Comparison of ENCODE assay signal across 8 cellular contexts in genomic region chr15:101724675-101725005, GRCh38. TPM values are rescaled to one million over a fixed set of nuclear protein-coding genes. Genes with fewer than 3 reads are reported as not detected.
DNase-seq lines count a peak whose midpoint lies in the region; TF ChIP-seq lines count a peak whose summit lies in the region.

No MANE protein-coding gene starts in this region.

- TF ChIP-seq CTCF in liver (IDR thresholded peaks at IDR 0.05; ENCODE audit: low read depth, low read length, missing input control) (no peak), suprapubic skin (IDR thresholded peaks at IDR 0.05) (no peak)

- H3K36me3 Mint-ChIP-seq in activated CD4-positive, alpha-beta T cell treated with anti-CD3 and anti-CD28 coated beads, Interleukin-2, amount 10 ng/mL, durations not matched to agents 24 days and 14 days (ENCODE audit: low read depth): peaks cover 26% of the 10 kb centered on the region
- peaks cover 24% of the 10 kb centered on the region for H3K36me3 Mint-ChIP-seq in activated T-helper 1 cell treated with anti-CD3 and anti-CD28 coated beads, Interleukin-12 subunit alpha, Interleukin-12 subunit beta, Interleukin-2, Interleukin-4 antibody, amounts not matched to agents 30 ng/mL and 10 ng/mL and 1 ng/mL, durations not matched to agents 14 hours and 24 hours and 36 hours (ENCODE audit: low read depth)

- TF ChIP-seq RAD21 in liver (IDR thresholded peaks at IDR 0.05): no peak

- H3K27me3 Mint-ChIP-seq in activated CD4-positive, alpha-beta T cell treated with anti-CD3 and anti-CD28 coated beads, Interleukin-2, amount 10 ng/mL, durations not matched to agents 24 days and 14 days: no peaks in the 10 kb centered on the region
- H3K27me3 Mint-ChIP-seq in activated T-helper 1 cell treated with anti-CD3 and anti-CD28 coated beads, Interleukin-12 subunit alpha, Interleukin-12 subunit beta, Interleukin-2, Interleukin-4 antibody, amounts not matched to agents 30 ng/mL and 10 ng/mL and 1 ng/mL, durations not matched to agents 14 hours and 24 hours and 36 hours (ENCODE audit: insufficient read depth): peaks cover 3% of the 10 kb centered on the region

- TF ChIP-seq POLR2A in suprapubic skin (IDR thresholded peaks at IDR 0.05): no peak

- no peak overlapping the region for H3K9ac ChIP-seq in liver (ENCODE audit: low read depth in 1 of 2, low read length in 2 of 2)

- H3K4me1 ChIP-seq in liver (ENCODE audit: control insufficient read depth in 4 of 4, insufficient read depth in 4 of 4, low read length in 3 of 4) (peaks cover 0 to 12% (median 9%) of the 10 kb centered on the region in 4 donors), suprapubic skin (peaks cover 13% of the 10 kb centered on the region)

- TF ChIP-seq EP300 in suprapubic skin (IDR thresholded peaks at IDR 0.05): no peak

- intact Hi-C loops in activated CD4-positive, alpha-beta T cell treated with anti-CD3 and anti-CD28 coated beads, Interleukin-2, amount 10 ng/mL, durations not matched to agents 24 days and 14 days (cut with micrococcal nuclease): loop anchor here (1.0 to 5.0 kb wide), 5 partner anchors 14 to 1127 kb away; partner anchors contain the start of genes SNRPA1 and TM2D3
- intact Hi-C loops in activated T-helper 1 cell treated with anti-CD3 and anti-CD28 coated beads, Interleukin-12 subunit alpha, Interleukin-12 subunit beta, Interleukin-2, Interleukin-4 antibody, amounts not matched to agents 30 ng/mL and 10 ng/mL and 1 ng/mL, durations not matched to agents 14 hours and 24 hours and 36 hours (cut with micrococcal nuclease): loop anchor here (1.0 to 5.0 kb wide), 5 partner anchors 16 to 1122 kb away; partner anchors contain the start of genes ASB7, LINS1 and SELENOS

- H3K27me3 ChIP-seq in liver (ENCODE audit: control insufficient read depth in 4 of 4, insufficient read depth in 4 of 4, low read length in 3 of 4) (no peaks in the 10 kb centered on the region), suprapubic skin (no peaks in the 10 kb centered on the region)

- H3K27ac ChIP-seq in liver (ENCODE audit: low read depth in 1 of 2, low read length in 2 of 2) (no peak overlapping the region), suprapubic skin (no peak overlapping the region)

- H3K9me3 ChIP-seq in liver (ENCODE audit: control insufficient read depth in 4 of 4, low read length in 3 of 4): no peaks in the 10 kb centered on the region
- no peaks in the 10 kb centered on the region for H3K9me3 ChIP-seq in suprapubic skin

- H3K27ac Mint-ChIP-seq in activated CD4-positive, alpha-beta T cell treated with anti-CD3 and anti-CD28 coated beads, Interleukin-2, amount 10 ng/mL, durations not matched to agents 24 days and 14 days: peak overlapping the region; percentile 15
- no peak overlapping the region for H3K27ac Mint-ChIP-seq in activated T-helper 1 cell treated with anti-CD3 and anti-CD28 coated beads, Interleukin-12 subunit alpha, Interleukin-12 subunit beta, Interleukin-2, Interleukin-4 antibody, amounts not matched to agents 30 ng/mL and 10 ng/mL and 1 ng/mL, durations not matched to agents 14 hours and 24 hours and 36 hours

- DNase-seq in activated CD4-positive, alpha-beta T cell treated with anti-CD3 and anti-CD28 coated beads, Interleukin-2, amount 10 ng/mL, durations not matched to agents 24 days and 14 days: no peak
- no peak for DNase-seq in activated CD4-positive, alpha-beta T cell treated with anti-CD3 and anti-CD28 coated beads for 4 hours
- DNase-seq in activated T-helper 1 cell treated with anti-CD3 and anti-CD28 coated beads, Interleukin-12 subunit alpha, Interleukin-12 subunit beta, Interleukin-2, Interleukin-4 antibody, amounts not matched to agents 30 ng/mL and 10 ng/mL and 1 ng/mL, durations not matched to agents 14 hours and 24 hours and 36 hours (ENCODE audit: low spot score): no peak
- no peak for DNase-seq in suprapubic skin (ENCODE audit: low spot score in 2 of 2)
- DNase-seq in hepatic stellate cell (ENCODE audit: low spot score): no peak
- no peak for DNase-seq in NCI-H2081 (lab: John Stamatoyannopoulos, UW)
- no peak for DNase-seq in germinal center (ENCODE audit: low spot score)

- H3K4me3 Mint-ChIP-seq in activated CD4-positive, alpha-beta T cell treated with anti-CD3 and anti-CD28 coated beads, Interleukin-2, amount 10 ng/mL, durations not matched to agents 24 days and 14 days: peak overlapping the region; percentile 12
- H3K4me3 Mint-ChIP-seq in activated T-helper 1 cell treated with anti-CD3 and anti-CD28 coated beads, Interleukin-12 subunit alpha, Interleukin-12 subunit beta, Interleukin-2, Interleukin-4 antibody, amounts not matched to agents 30 ng/mL and 10 ng/mL and 1 ng/mL, durations not matched to agents 14 hours and 24 hours and 36 hours: peak overlapping the region; percentile 49

- 30% methylated on average over 8 of the region's 8 CpGs for whole genome bisulfite sequencing in liver
- WGBS in suprapubic skin: 37% methylated on average over 7 of the region's 8 CpGs

- peaks cover 12% of the 10 kb centered on the region for H3K4me1 Mint-ChIP-seq in activated CD4-positive, alpha-beta T cell treated with anti-CD3 and anti-CD28 coated beads, Interleukin-2, amount 10 ng/mL, durations not matched to agents 24 days and 14 days
- H3K4me1 Mint-ChIP-seq in activated T-helper 1 cell treated with anti-CD3 and anti-CD28 coated beads, Interleukin-12 subunit alpha, Interleukin-12 subunit beta, Interleukin-2, Interleukin-4 antibody, amounts not matched to agents 30 ng/mL and 10 ng/mL and 1 ng/mL, durations not matched to agents 14 hours and 24 hours and 36 hours (ENCODE audit: low read depth): peaks cover 24% of the 10 kb centered on the region

- peaks cover 0 to 15% (median 12%) of the 10 kb centered on the region in 4 donors for H3K36me3 ChIP-seq in liver (ENCODE audit: control insufficient read depth in 4 of 4, insufficient read depth in 3 of 4, low read depth in 1 of 4, low read length in 3 of 4)
- H3K36me3 ChIP-seq in suprapubic skin: peaks cover 19% of the 10 kb centered on the region

- peaks cover 8% of the 10 kb centered on the region for H3K9me3 Mint-ChIP-seq in activated CD4-positive, alpha-beta T cell treated with anti-CD3 and anti-CD28 coated beads, Interleukin-2, amount 10 ng/mL, durations not matched to agents 24 days and 14 days
- H3K9me3 Mint-ChIP-seq in activated T-helper 1 cell treated with anti-CD3 and anti-CD28 coated beads, Interleukin-12 subunit alpha, Interleukin-12 subunit beta, Interleukin-2, Interleukin-4 antibody, amounts not matched to agents 30 ng/mL and 10 ng/mL and 1 ng/mL, durations not matched to agents 14 hours and 24 hours and 36 hours: peaks cover 6% of the 10 kb centered on the region

- H3K4me3 ChIP-seq in liver (ENCODE audit: low read depth in 1 of 3, low read length in 3 of 3) (peak overlapping the region in 2 of 3 donors; percentile 14 to 42), suprapubic skin (peak overlapping the region; percentile 79)

TF ChIP-seq in liver, 16 proteins besides CTCF, POLR2A, EP300 and RAD21:
- TF ChIP-seq TAF1 (conservative IDR thresholded peaks at IDR 0.05) (no peak), SP1 (IDR thresholded peaks at IDR 0.05) (no peak), NR2F2 (IDR thresholded peaks at IDR 0.05) (no peak), FOXA2 (IDR thresholded peaks at IDR 0.05) (no peak), FOXA1 (IDR thresholded peaks at IDR 0.05) (no peak), HNF4G (IDR thresholded peaks at IDR 0.05) (no peak), GABPA (IDR thresholded peaks at IDR 0.05 in 1 of 2, conservative IDR thresholded peaks at IDR 0.05 in 1 of 2) (no peak), ZBTB33 (IDR thresholded peaks at IDR 0.05) (no peak), HNF4A (conservative IDR thresholded peaks at IDR 0.05) (no peak)
TF ChIP-seq in liver: peak in this region for 0.

RNA-seq across cellular contexts. Expression of gene TARS3, which starts 0.4 kb away (rescaled TPM):
- 11.5 and 13.2 TPM in 2 replicates for total RNA-seq in activated CD4-positive, alpha-beta T cell treated with anti-CD3 and anti-CD28 coated beads, Interleukin-2, amount 10 ng/mL, durations not matched to agents 24 days and 14 days
- 13.9 and 15.2 TPM in 2 replicates for total RNA-seq in activated T-helper 1 cell treated with anti-CD3 and anti-CD28 coated beads, Interleukin-12 subunit alpha, Interleukin-12 subunit beta, Interleukin-2, Interleukin-4 antibody, amounts not matched to agents 30 ng/mL and 10 ng/mL and 1 ng/mL, durations not matched to agents 14 hours and 24 hours and 36 hours
- total RNA-seq in liver: 1 to 10 TPM; 5.4 to 7.8 TPM
- polyA plus RNA-seq in liver: 1 to 10 TPM; 2.3 to 2.5 TPM
- total RNA-seq in suprapubic skin: 10 to 100 TPM in 3 of 4 donors, 1 to 10 TPM in 1; 5.4 to 19.3 (median 12.3) TPM
